In the genomic region with DNA sequence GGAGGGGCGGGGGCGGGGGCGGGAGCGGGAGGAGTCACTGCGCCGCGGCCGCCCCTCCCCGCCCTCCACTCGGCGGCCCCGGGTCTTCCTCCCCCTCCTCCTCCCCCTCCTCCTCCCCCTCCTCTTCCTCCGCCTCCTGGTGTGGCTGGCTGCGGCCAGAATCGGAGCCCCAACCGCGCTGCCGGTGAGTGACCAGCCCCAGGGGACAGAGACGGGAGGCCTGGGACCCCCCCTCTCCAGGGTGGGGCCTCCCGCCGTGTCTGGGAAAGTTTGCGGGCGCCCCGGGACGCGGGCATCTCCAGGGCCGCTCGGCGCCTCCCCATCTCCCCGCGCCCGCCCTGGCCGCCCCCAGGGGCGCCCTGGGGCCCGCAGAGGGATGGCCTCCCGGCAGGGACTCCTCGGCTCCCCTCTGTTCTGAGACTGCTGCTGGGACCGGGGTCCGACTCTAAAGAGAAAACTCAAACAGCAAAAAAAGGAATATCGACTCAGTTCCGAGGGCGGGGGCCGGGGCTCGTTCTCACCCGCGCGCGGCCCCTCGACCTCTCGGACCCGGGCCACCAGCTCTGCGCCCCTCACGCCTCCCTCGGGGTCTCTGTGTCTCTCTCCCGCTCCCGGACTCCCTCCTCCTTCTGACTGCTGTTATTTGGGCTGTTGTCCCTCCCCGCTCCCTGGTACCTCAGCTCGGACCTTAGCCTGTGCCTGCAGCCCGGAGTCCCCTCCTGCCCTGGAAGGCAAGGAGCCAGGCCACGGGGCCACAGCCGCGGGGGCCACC, we compare ENCODE assay signal across 9 cellular contexts. TPM values are rescaled to one million over a fixed set of nuclear protein-coding genes. Genes with fewer than 3 reads are reported as not detected.
DNase-seq lines count a peak whose midpoint lies in the region; ATAC-seq, FAIRE-seq and TF ChIP-seq lines count a peak whose summit lies in the region.
"Had no signal": no experiment of that assay in that cellular context is flagged by ENCODE, and none has a peak within 500 bp of the region (broad histone marks: within the 10 kb centered on the region; RNA-seq: fewer than 3 reads in every experiment).

Gene STON1, plus strand, starts transcription at position 122 of the 772 bp plus-strand sequence. CDS start 50,480 bp downstream, outside the sequence.

- POLR2A ChIA-PET in activated CD4-positive, alpha-beta T cell treated with anti-CD3 and anti-CD28 coated beads, Interleukin-2, amount 10 ng/mL, durations not matched to agents 7 days and 5 days (lab: Charles Lee) = no interaction called here
- POLR2A ChIA-PET in H1 (lab: Charles Lee; ENCODE audit: partially characterized antibody) = interaction anchor here (0.6 to 2.0 kb wide), 4 partner anchors 10 to 109 kb away, joined by 3 to 8 read pairs (median 4); no protein-coding TSS in a partner anchor

- peaks cover 4 to 19% (median 5%) of the 10 kb centered on the region in 4 experiments; a peak in 6 of 7 replicates for H3K4me1 ChIP-seq in H1 (replicated peaks in 1 of 4; ENCODE audit: control insufficient read depth in 3 of 4, insufficient read depth in 4 of 4, low read length in 3 of 4)

- no peak for FAIRE-seq in H1 (lab: Jason Lieb, UNC)
- FAIRE-seq: islet of Langerhans had no signal

- CTCF ChIA-PET in activated CD4-positive, alpha-beta T cell treated with anti-CD3 and anti-CD28 coated beads, Interleukin-2, amount 10 ng/mL, durations not matched to agents 7 days and 5 days (lab: Charles Lee) = interaction anchor here (1.0 kb wide), 1 partner anchor 10 kb away, joined by 4 read pairs; no protein-coding TSS in a partner anchor
- CTCF ChIA-PET in H1 (lab: Charles Lee; ENCODE audit: partially characterized antibody) = interaction anchor here (1.1 kb wide), 1 partner anchor 59 kb away, joined by 5 read pairs; no protein-coding TSS in a partner anchor

- H2BK5ac ChIP-seq in H1 (ENCODE audit: low read depth, low read length) = no peak within 1 kb of the TSS; the same call in 1 of the 2 replicates

- peak within 1 kb of the TSS; percentile 69 for H3K27ac Mint-ChIP-seq in activated CD4-positive, alpha-beta T cell treated with anti-CD3 and anti-CD28 coated beads, Interleukin-2, amount 10 ng/mL, durations not matched to agents 7 days and 5 days
- H3K27ac Mint-ChIP-seq in mesothelial cell of epicardium = peak within 1 kb of the TSS; percentile 90

- peaks cover 0 to 4% of the 10 kb centered on the region in 2 experiments; a peak in 2 of 4 replicates for H3K79me2 ChIP-seq in H1 (ENCODE audit: control insufficient read depth in 1 of 2, insufficient read depth in 2 of 2, low read length in 2 of 2)

- no peak within 1 kb of the TSS for H3K23ac ChIP-seq in H1 (ENCODE audit: insufficient read length)

- peaks cover 16% of the 10 kb centered on the region for H3K4me1 Mint-ChIP-seq in activated CD4-positive, alpha-beta T cell treated with anti-CD3 and anti-CD28 coated beads, Interleukin-2, amount 10 ng/mL, durations not matched to agents 7 days and 5 days
- peaks cover 44% of the 10 kb centered on the region for H3K4me1 Mint-ChIP-seq in mesothelial cell of epicardium

- no peaks in the 10 kb centered on the region; a peak in 1 of 7 replicates for H3K27me3 ChIP-seq in H1 (replicated peaks in 1 of 4; ENCODE audit: control insufficient read depth in 3 of 4, extremely low read depth in 1 of 4, insufficient read depth in 3 of 4, low read length in 3 of 4)

- TF ChIP-seq RAD21 in H1 (IDR thresholded peaks at IDR 0.05 in 1 of 2, conservative IDR thresholded peaks at IDR 0.05 in 1 of 2; ENCODE audit: low read depth in 2 of 2, low read length in 2 of 2) = no peak

- peak within 1 kb of the TSS; percentile 54 for H3K18ac ChIP-seq in H1 (ENCODE audit: extremely low read depth, low read length)

- H3K36me3 Mint-ChIP-seq in activated CD4-positive, alpha-beta T cell treated with anti-CD3 and anti-CD28 coated beads, Interleukin-2, amount 10 ng/mL, durations not matched to agents 7 days and 5 days (ENCODE audit: low read depth) = peaks cover 2% of the 10 kb centered on the region
- H3K36me3 Mint-ChIP-seq in mesothelial cell of epicardium = peaks cover 4% of the 10 kb centered on the region

- no peak within 1 kb of the TSS for H3K56ac ChIP-seq in H1 (replicated peaks; ENCODE audit: insufficient read length, low read depth, low read length)

- H4K5ac ChIP-seq in H1 (ENCODE audit: insufficient read length, low read depth, low read length) = peak within 1 kb of the TSS; percentile 35

- peak within 1 kb of the TSS; percentile 77 to 95 (median 84) for H3K4me3 ChIP-seq in H1 (ENCODE audit: extremely low read depth in 1 of 4, insufficient read depth in 2 of 4, low read depth in 3 of 4, low read length in 4 of 4)

- H3K4me3 Mint-ChIP-seq in activated CD4-positive, alpha-beta T cell treated with anti-CD3 and anti-CD28 coated beads, Interleukin-2, amount 10 ng/mL, durations not matched to agents 7 days and 5 days = peak within 1 kb of the TSS; percentile 79
- peak within 1 kb of the TSS; percentile 91 for H3K4me3 Mint-ChIP-seq in mesothelial cell of epicardium

- H2BK15ac ChIP-seq in H1 (ENCODE audit: low read length) = peak within 1 kb of the TSS; percentile 88; the same call in 1 of the 2 replicates

- H3K9me3 Mint-ChIP-seq in activated CD4-positive, alpha-beta T cell treated with anti-CD3 and anti-CD28 coated beads, Interleukin-2, amount 10 ng/mL, durations not matched to agents 7 days and 5 days = no peaks in the 10 kb centered on the region
- no peaks in the 10 kb centered on the region for H3K9me3 Mint-ChIP-seq in mesothelial cell of epicardium

- H3K4me2 ChIP-seq in H1 (ENCODE audit: insufficient read depth in 1 of 2, low read depth in 2 of 2, low read length in 2 of 2) = peak within 1 kb of the TSS; percentile 75 to 88

- no peak for TF ChIP-seq EP300 in H1 (IDR thresholded peaks at IDR 0.05; ENCODE audit: borderline replicate concordance in 1 of 2, low read depth in 2 of 2, low read length in 2 of 2)

- H3K14ac ChIP-seq in H1 (ENCODE audit: insufficient read length) = peak within 1 kb of the TSS; percentile 32

- 0 out of 2 replicates have a peak within 1 kb of the TSS, but pooled peaks have one; percentile 3 for H2BK20ac ChIP-seq in H1 (ENCODE audit: low read length)

- no peaks in the 10 kb centered on the region for H3K9me3 ChIP-seq in H1 (ENCODE audit: insufficient read depth in 2 of 2, low read depth in 1 of 2, low read length in 1 of 2)

- no peak within 1 kb of the TSS for H3K27ac ChIP-seq in H1 (ENCODE audit: low read depth, low read length)

- no peak within 1 kb of the TSS for H2AK5ac ChIP-seq in H1 (ENCODE audit: low read depth, low read length)

- peaks cover 14% of the 10 kb centered on the region for H3K27me3 Mint-ChIP-seq in activated CD4-positive, alpha-beta T cell treated with anti-CD3 and anti-CD28 coated beads, Interleukin-2, amount 10 ng/mL, durations not matched to agents 7 days and 5 days
- H3K27me3 Mint-ChIP-seq in mesothelial cell of epicardium (ENCODE audit: low read depth) = no peaks in the 10 kb centered on the region

- no peak within 1 kb of the TSS for H2BK120ac ChIP-seq in H1 (replicated peaks; ENCODE audit: low read depth, low read length)

- 0 out of 2 replicates have a peak within 1 kb of the TSS, but pooled peaks have one; percentile 60 for H2BK12ac ChIP-seq in H1 (ENCODE audit: low read depth, low read length)

- peak; percentile 43 for ATAC-seq in HG03571 (IDR thresholded peaks at IDR 0.05; ENCODE audit: unreplicated experiment)

- H4K91ac ChIP-seq in H1 (replicated peaks; ENCODE audit: insufficient read length, low read length) = peak within 1 kb of the TSS; percentile 70

- WGBS in H1 (ENCODE audit: extremely low coverage in 1 of 2, insufficient coverage in 1 of 2, insufficient read length in 1 of 2, insufficient replicate concordance in 2 of 2, low coverage in 1 of 2, low lambda C conversion rate in 2 of 2, missing lambda C conversion rate in 1 of 2), 2 experiments = 1% methylated on average over 21 of the region's 62 CpGs; no CpG with 5 or more reads in 1 of the 2 experiments

- H3K4ac ChIP-seq in H1 (replicated peaks; ENCODE audit: insufficient read length, low read depth, low read length) = peak within 1 kb of the TSS; percentile 70

- H3K9ac ChIP-seq in H1 (replicated peaks in 1 of 4; ENCODE audit: extremely low read depth in 1 of 4, low read depth in 3 of 4, low read length in 3 of 4) = peak within 1 kb of the TSS; percentile 28 to 58 (median 43); a peak in 5 of 7 replicates

- H4K8ac ChIP-seq in H1 (ENCODE audit: extremely low read depth, insufficient read depth, low read length) = peak within 1 kb of the TSS; percentile 47

- H3K79me1 ChIP-seq in H1 (ENCODE audit: low read depth, low read length) = 0 out of 2 replicates have a peak, but pooled peaks cover 2% of the 10 kb centered on the region

- DNase-seq in NCI-H146 (lab: John Stamatoyannopoulos, UW) = peak; percentile 30
- DNase-seq in NCI-H146 treated with DMSO at 0.1 percent for 48 hours (lab: John Stamatoyannopoulos, UW; ENCODE audit: unreplicated experiment) = no peak
- peak; percentile 27 for DNase-seq in activated CD4-positive, alpha-beta T cell treated with anti-CD3 and anti-CD28 coated beads, Interleukin-2, amount 10 ng/mL, durations not matched to agents 7 days and 5 days
- peak in 1 of 2 experiments; percentile 65 for DNase-seq in H1 (ENCODE audit: low read depth in 1 of 2, low spot score in 2 of 2)
- DNase-seq in mesothelial cell of epicardium (ENCODE audit: low spot score in 2 of 2, unreplicated experiment in 2 of 2) = peak in 1 of 2 experiments; percentile 42
- DNase-seq in cortex of kidney (lab: John Stamatoyannopoulos, UW) = no peak

- H3K23me2 ChIP-seq in H1 (ENCODE audit: low read depth, low read length) = peaks cover 5% of the 10 kb centered on the region; the same call in 1 of the 2 replicates

- TF ChIP-seq CTCF in H1 (IDR thresholded peaks at IDR 0.05; ENCODE audit: control extremely low read depth in 1 of 3, insufficient read depth in 1 of 3, low read depth in 1 of 3, low read length in 3 of 3) (no peak), mesothelial cell of epicardium (IDR thresholded peaks at IDR 0.05; ENCODE audit: unreplicated experiment) (no peak), subcutaneous adipose tissue (IDR thresholded peaks at IDR 0.05; ENCODE audit: low read depth) (no peak)

- H2AFZ ChIP-seq in H1 (ENCODE audit: low read length) = peak within 1 kb of the TSS; percentile 9; the same call in 1 of the 2 replicates

- no peaks in the 10 kb centered on the region for H3K36me3 ChIP-seq in H1 (ENCODE audit: control insufficient read depth in 2 of 4, insufficient read depth in 4 of 4, low read length in 3 of 4)

- H4K20me1 ChIP-seq in H1 (replicated peaks in 1 of 2; ENCODE audit: control insufficient read depth in 1 of 2, insufficient read depth in 2 of 2, low read length in 2 of 2) = no peaks in the 10 kb centered on the region

- no peak for TF ChIP-seq POLR2A in H1 (IDR thresholded peaks at IDR 0.05; ENCODE audit: control extremely low read depth in 1 of 2, low read depth in 2 of 2, low read length in 2 of 2)

RNA-seq across cellular contexts. Expression of gene STON1, which starts in this region (rescaled TPM):
- total RNA-seq in activated CD4-positive, alpha-beta T cell treated with anti-CD3 and anti-CD28 coated beads, Interleukin-2, amount 10 ng/mL, durations not matched to agents 7 days and 5 days = 1 to 10 TPM; 1.9 to 2.1 TPM
- 10.1 and 10.4 TPM in 2 replicates for total RNA-seq in H1 (2021; fragmentation: NEBNext Ultra II Directional; extraction: Animal tissue kit (Norgen Biotek cat#: 25700))
- polyA plus RNA-seq in H1 (2011; rRNA removed) = 4.5 and 5.0 TPM in 2 replicates
- 7.9 TPM for polyA plus RNA-seq in H1 (2011; cell fraction: cytosol; rRNA removed)
- polyA plus RNA-seq in H1 (2011; cell fraction: nucleus; rRNA removed) = 6.0 TPM
- polyA plus RNA-seq in H1 (2012, experiment 1 of 2) = 4.8 to 8.7 TPM (median 6.7 TPM) in 4 replicates
- polyA plus RNA-seq in H1 (2012, experiment 2 of 2) = 0.45 TPM
- polyA plus RNA-seq in H1 (2013, experiment 1 of 2) = 5.0 TPM
- polyA plus RNA-seq in H1 (2013, experiment 2 of 2) = 5.1 TPM
- polyA minus RNA-seq in H1 (2011; rRNA and poly(A)+ RNA removed) = 11.7 and 14.5 TPM in 2 replicates
- polyA minus RNA-seq in H1 (2011; cell fraction: cytosol; rRNA and poly(A)+ RNA removed) = 9.0 TPM
- polyA minus RNA-seq in H1 (2011; cell fraction: nucleus; rRNA and poly(A)+ RNA removed) = 12.9 TPM
- total RNA-seq in mesothelial cell of epicardium = 35.0 to 36.5 TPM (median 35.8 TPM) in 3 replicates
- 100 to 1,000 TPM in 1 of 4 donors, 10 to 100 TPM in 3; 36.2 to 113 (median 61.5) TPM for total RNA-seq in subcutaneous adipose tissue

Comparison
In these comparisons a context has a peak if more than half of its experiments do, and no peak if none do; other contexts are left out.
1. DNase-seq: peak in NCI-H146 (single experiment) and activated CD4-positive, alpha-beta T cell treated with anti-CD3 and anti-CD28 coated beads, Interleukin-2, amount 10 ng/mL, durations not matched to agents 7 days and 5 days (single experiment); none in NCI-H146 treated with DMSO at 0.1 percent for 48 hours (single experiment) and cortex of kidney (single experiment).